In the genomic region with DNA sequence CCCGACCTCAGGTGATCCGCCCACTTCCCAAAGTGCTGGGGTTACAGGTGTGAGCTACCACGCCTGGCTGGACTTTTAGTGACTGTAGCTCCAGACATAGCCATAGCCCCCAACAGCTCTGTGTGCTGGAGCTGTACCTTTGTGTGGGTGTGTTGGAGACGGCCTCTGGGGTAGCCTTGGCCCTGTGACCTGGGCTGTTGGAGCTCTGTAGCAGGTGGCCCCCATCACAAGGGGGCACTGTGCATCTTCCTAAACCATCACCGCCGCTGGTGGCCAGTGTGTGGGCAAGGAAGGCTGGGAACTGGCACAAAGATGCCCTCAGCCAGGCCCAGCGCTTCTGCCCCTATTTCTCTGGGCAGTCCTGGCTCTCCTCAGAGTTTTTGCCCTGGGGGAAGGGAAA, we compare ENCODE assay signal across 9 cellular contexts. TPM values are rescaled to one million over a fixed set of nuclear protein-coding genes. Genes with fewer than 3 reads are reported as not detected.
A peak's percentile ranks its signal among the peaks of the same experiment; 100 is the strongest.
DNase-seq lines count a peak whose midpoint lies in the region; ATAC-seq, FAIRE-seq and TF ChIP-seq lines count a peak whose summit lies in the region.
"Had no signal": no experiment of that assay in that cellular context is flagged by ENCODE, and none has a peak within 500 bp of the region (broad histone marks: within the 10 kb centered on the region; RNA-seq: fewer than 3 reads in every experiment).

No MANE protein-coding gene starts in this region.

- H3K4me2 ChIP-seq in hepatocyte: no peak overlapping the region

- no peaks in the 10 kb centered on the region for H3K36me3 ChIP-seq in hepatocyte (replicated peaks; ENCODE audit: insufficient read depth, low read depth)

- no peak overlapping the region for H3K27ac ChIP-seq in hepatocyte

- H3K4me1 ChIP-seq in hepatocyte (ENCODE audit: insufficient read depth): no peaks in the 10 kb centered on the region

- peak; percentile 39 for DNase-seq in AG08396 (ENCODE audit: low spot score)
- DNase-seq in GM12892 (ENCODE audit: insufficient read length): peak; percentile 48
- peak; percentile 88 for DNase-seq in NCI-H748 treated with DMSO at 0.1 percent for 48 hours (lab: John Stamatoyannopoulos, UW)
- peak in 1 of 2 donors; percentile 35 for DNase-seq in activated naive CD4-positive, alpha-beta T cell treated with anti-CD3 and anti-CD28 coated beads, Interleukin-2, amount 50 U/mL, for 72 hours (ENCODE audit: low spot score in 2 of 2)
- DNase-seq in hepatocyte (ENCODE audit: low spot score): no peak
- DNase-seq in stimulated activated CD4-positive, alpha-beta T cell treated with anti-CD3 and anti-CD28 coated beads, Interleukin-2, amount 100 ng/mL, for 4 hours (ENCODE audit: low read depth): peak; percentile 7

- FAIRE-seq in GM12892 (lab: Jason Lieb, UNC): no peak

- H3K9me2 ChIP-seq in hepatocyte (replicated peaks; ENCODE audit: insufficient read depth): no peaks in the 10 kb centered on the region

- no peaks in the 10 kb centered on the region for H3K27me3 ChIP-seq in hepatocyte

- ATAC-seq in activated naive CD4-positive, alpha-beta T cell treated with anti-CD3 and anti-CD28 coated beads, Interleukin-2, amount 50 U/mL, for 72 hours: peak; percentile 57 to 69
- ATAC-seq in GM18519 (IDR thresholded peaks at IDR 0.05; ENCODE audit: low FRiP score, unreplicated experiment) (no peak), GM21447 (IDR thresholded peaks at IDR 0.05; ENCODE audit: unreplicated experiment) (no peak)

- WGBS in hepatocyte (ENCODE audit: low lambda C conversion rate, missing lambda C conversion rate): 66% methylated on average over 7 of the region's 7 CpGs

- TF ChIP-seq CTCF in hepatocyte (IDR thresholded peaks at IDR 0.05; ENCODE audit: poor library complexity): peak; percentile 32

- no peaks in the 10 kb centered on the region for H3K9me3 Mint-ChIP-seq in activated naive CD4-positive, alpha-beta T cell treated with anti-CD3 and anti-CD28 coated beads, Interleukin-2, amount 50 U/mL, for 72 hours
- H3K9me3 Mint-ChIP-seq: dendritic cell treated with granulocyte-macrophage colony-stimulating factor and Interleukin-4, amounts not matched to agents 40 ng/mL and 50 ng/mL, for 4 days had no signal

- no peaks in the 10 kb centered on the region for H3K79me2 ChIP-seq in hepatocyte

- H3K27ac Mint-ChIP-seq in activated naive CD4-positive, alpha-beta T cell treated with anti-CD3 and anti-CD28 coated beads, Interleukin-2, amount 50 U/mL, for 72 hours: no peak overlapping the region
- H3K27ac Mint-ChIP-seq: dendritic cell treated with granulocyte-macrophage colony-stimulating factor and Interleukin-4, amounts not matched to agents 40 ng/mL and 50 ng/mL, for 4 days had no signal

- H3K4me3 ChIP-seq in hepatocyte: no peak overlapping the region

- no peaks in the 10 kb centered on the region for H3K36me3 Mint-ChIP-seq in activated naive CD4-positive, alpha-beta T cell treated with anti-CD3 and anti-CD28 coated beads, Interleukin-2, amount 50 U/mL, for 72 hours

- no peak overlapping the region for H2AFZ ChIP-seq in hepatocyte

- no peaks in the 10 kb centered on the region for H4K20me1 ChIP-seq in hepatocyte (ENCODE audit: insufficient read depth, poor library complexity, severe bottlenecking)

- TF ChIP-seq POLR2A in GM12892 (IDR thresholded peaks at IDR 0.05; ENCODE audit: low read depth, low read length): no peak

- H3K9me3 ChIP-seq in hepatocyte (ENCODE audit: low read depth): no peaks in the 10 kb centered on the region

RNA-seq across cellular contexts. Expression of a gene that starts 38.4 kb away (rescaled TPM):
- polyA plus RNA-seq in GM12892 (2012; ENCODE audit: missing spikeins): not detected
- under 1 TPM in 1 of 2 donors, not detected in 1; 0.39 TPM for total RNA-seq in activated naive CD4-positive, alpha-beta T cell treated with anti-CD3 and anti-CD28 coated beads, Interleukin-2, amount 50 U/mL, for 72 hours
- total RNA-seq in hepatocyte: 0.80 and 1.4 TPM in 2 replicates
- 4.2 and 5.0 TPM in 2 replicates for polyA plus RNA-seq in hepatocyte

Comparison
In these comparisons a context has a peak if more than half of its experiments do, and no peak if none do; other contexts are left out.
1. ATAC-seq: peak in activated naive CD4-positive, alpha-beta T cell treated with anti-CD3 and anti-CD28 coated beads, Interleukin-2, amount 50 U/mL, for 72 hours (2 of 2); none in GM18519 (single experiment) and GM21447 (single experiment).